ENCODE assay signal across 8 cellular contexts in genomic region chr6:151064248-151064647, GRCh38.
A peak's percentile ranks its signal among the peaks of the same experiment; 100 is the strongest.
DNase-seq lines count a peak whose midpoint lies in the region; ATAC-seq and TF ChIP-seq lines count a peak whose summit lies in the region.
"Not testable (repeated sequence)": the region's sequence is repeated elsewhere in the genome, so short reads cannot be mapped to it uniquely, and the experiment has no call there.

No MANE protein-coding gene starts in this region.

- POLR2A ChIA-PET in HCT116 (lab: Charles Lee): interaction anchor here (1.3 kb wide), 1 partner anchor 261 kb away, joined by 6 read pairs; no protein-coding TSS in a partner anchor
- POLR2A ChIA-PET in SK-N-SH (lab: Yijun Ruan, JAX): not testable (repeated sequence)

- not testable (repeated sequence) for H4K20me1 ChIP-seq in HCT116 (ENCODE audit: insufficient read depth); SK-N-SH (ENCODE audit: insufficient read depth)

- H3K4me3 ChIP-seq in HCT116 (replicated peaks in 1 of 2; ENCODE audit: low read depth in 1 of 2, low read length in 2 of 2); SK-N-SH (ENCODE audit: low read depth in 2 of 2, low read length in 1 of 2); ascending aorta; coronary artery; left ventricle myocardium inferior; ovary; tibial artery: not testable (repeated sequence)

- H3K9me3 ChIP-seq in HCT116 (ENCODE audit: control insufficient read depth in 1 of 2, insufficient read depth in 1 of 2, low read depth in 1 of 2, low read length in 2 of 2); SK-N-SH; ascending aorta; left ventricle myocardium inferior (replicated peaks); ovary; tibial artery: not testable (repeated sequence)

- not testable (repeated sequence) for H3K4me3 Mint-ChIP-seq in mesothelial cell of epicardium

- H3K4me1 Mint-ChIP-seq in mesothelial cell of epicardium: peaks cover 73% of the 10 kb centered on the region

- not testable (repeated sequence) for H3K9me2 ChIP-seq in HCT116 (ENCODE audit: insufficient read depth); SK-N-SH

- not testable (repeated sequence) for TF ChIP-seq EP300 in SK-N-SH (IDR thresholded peaks at IDR 0.05; ENCODE audit: borderline replicate concordance in 1 of 2, low read depth in 1 of 2, low read length in 1 of 2); ovary (IDR thresholded peaks at IDR 0.05)

- not testable (repeated sequence) for H2AFZ ChIP-seq in HCT116 (ENCODE audit: low read depth, low read length, poor library complexity, severe bottlenecking); SK-N-SH (ENCODE audit: low read depth)

- not testable (repeated sequence) for TF ChIP-seq POLR2A in HCT116 (IDR thresholded peaks at IDR 0.05; ENCODE audit: borderline replicate concordance, extremely low read depth, insufficient read depth, insufficient read length); ovary (IDR thresholded peaks at IDR 0.05)

- RAD21 ChIA-PET in HCT116 (lab: Charles Lee; ENCODE audit: low non-redundant PET in 1 of 2, low total read pairs in 2 of 2, uncharacterized antibody in 2 of 2, unreplicated experiment in 2 of 2): not testable (repeated sequence)

- not testable (repeated sequence) for ATAC-seq in HCT116

- H3K27me3 ChIP-seq in HCT116 (ENCODE audit: insufficient read depth, low read length); SK-N-SH (ENCODE audit: insufficient read depth); ascending aorta; left ventricle myocardium inferior (ENCODE audit: low read depth); ovary; tibial artery: not testable (repeated sequence)

- H3K27me3 Mint-ChIP-seq in mesothelial cell of epicardium (ENCODE audit: low read depth): not testable (repeated sequence)

- BruUV-seq in HCT116 (replicated peaks; lab: Mats Ljungman, UMichigan): not testable (repeated sequence)

- not testable (repeated sequence) for H3K36me3 Mint-ChIP-seq in mesothelial cell of epicardium

- not testable (repeated sequence) for DNase-seq in HCT116 (ENCODE audit: low read depth, low spot score); SK-N-SH; ascending aorta (ENCODE audit: low spot score in 2 of 2); coronary artery (ENCODE audit: low spot score); left ventricle myocardium inferior; mesothelial cell of epicardium (ENCODE audit: low spot score in 2 of 2, unreplicated experiment in 2 of 2)
- DNase-seq in ovary: peak in 3 of 5 donors; percentile 14 to 42 (median 21)
- peak in 1 of 2 donors; percentile 51 for DNase-seq in tibial artery

- H3K27ac Mint-ChIP-seq in mesothelial cell of epicardium: peak overlapping the region; percentile 68

- not testable (repeated sequence) for H3K4me2 ChIP-seq in HCT116 (ENCODE audit: low read length); SK-N-SH

- not testable (repeated sequence) for TF ChIP-seq RAD21 in HCT116 (IDR thresholded peaks at IDR 0.05; ENCODE audit: low read depth); SK-N-SH (IDR thresholded peaks at IDR 0.05; ENCODE audit: low read length)

- H3K79me2 ChIP-seq in HCT116 (ENCODE audit: insufficient read depth, low read length): peaks cover 44% of the 10 kb centered on the region
- peaks cover 30% of the 10 kb centered on the region for H3K79me2 ChIP-seq in SK-N-SH (ENCODE audit: insufficient read depth)

- H3K36me3 ChIP-seq in HCT116 (ENCODE audit: control insufficient read depth in 1 of 2, insufficient read depth in 2 of 2, low read length in 2 of 2); ascending aorta; left ventricle myocardium inferior; ovary; tibial artery: not testable (repeated sequence)
- peaks cover 0 to 23% of the 10 kb centered on the region in 2 experiments for H3K36me3 ChIP-seq in SK-N-SH (replicated peaks in 1 of 2; ENCODE audit: control insufficient read depth in 1 of 2, insufficient read depth in 2 of 2, low read length in 1 of 2)

- H3K9ac ChIP-seq in HCT116 (ENCODE audit: low read length) (peak overlapping the region; percentile 54), SK-N-SH (peak overlapping the region; percentile 71; the same call in 1 of the 2 replicates)

- H3F3A ChIP-seq in SK-N-SH (replicated peaks; ENCODE audit: insufficient read depth): peaks cover 64% of the 10 kb centered on the region

- CTCF ChIA-PET in HCT116 (lab: Charles Lee): not testable (repeated sequence)
- CTCF ChIA-PET in SK-N-SH (lab: Yijun Ruan, JAX): interaction anchor here (0.6 to 3.4 kb wide), 4 partner anchors 8 to 1317 kb away, joined by 3 to 12 read pairs (median 6); no protein-coding TSS in a partner anchor

- WGBS in SK-N-SH (ENCODE audit: low lambda C conversion rate): 95% methylated on average over 10 of the region's 10 CpGs
- WGBS in ovary, 3 donors: 43 to 58% (median 46%) methylated on average over 10 of the region's 10 CpGs

- H3K4me1 ChIP-seq in HCT116 (ENCODE audit: control insufficient read depth in 1 of 2, insufficient read depth in 2 of 2, low read length in 2 of 2): peaks cover 84 to 98% of the 10 kb centered on the region in 2 experiments
- peaks cover 20 to 24% of the 10 kb centered on the region in 2 experiments for H3K4me1 ChIP-seq in SK-N-SH (ENCODE audit: control insufficient read depth in 1 of 2, insufficient read depth in 2 of 2, low read depth in 1 of 2, low read length in 1 of 2)
- H3K4me1 ChIP-seq in ascending aorta: peaks cover 8 to 34% of the 10 kb centered on the region in 2 donors
- peaks cover 24% of the 10 kb centered on the region for H3K4me1 ChIP-seq in left ventricle myocardium inferior
- H3K4me1 ChIP-seq in ovary (ENCODE audit: insufficient read depth): peaks cover 18% of the 10 kb centered on the region
- peaks cover 0 to 50% (median 36%) of the 10 kb centered on the region in 4 donors for H3K4me1 ChIP-seq in tibial artery

- not testable (repeated sequence) for H3K9me3 Mint-ChIP-seq in mesothelial cell of epicardium

- intact Hi-C loops in HCT116 (cut with micrococcal nuclease): loop anchor here (5.0 to 10.0 kb wide), 4 partner anchors 63 to 263 kb away; no protein-coding TSS in a partner anchor
- intact Hi-C loops in ascending aorta (cut with DNase I); left ventricle myocardium inferior (cut with micrococcal nuclease); ovary (cut with DNase I); tibial artery (cut with DNase I; ENCODE audit: low total_unique reads): not testable (repeated sequence)

- H3K27ac ChIP-seq in HCT116 (ENCODE audit: low read depth, low read length): peak overlapping the region; percentile 100
- peak overlapping the region; percentile 77 to 98; a peak in 3 of 4 replicates for H3K27ac ChIP-seq in SK-N-SH (ENCODE audit: low read depth in 2 of 2, low read length in 1 of 2)
- H3K27ac ChIP-seq in ascending aorta: peak overlapping the region; percentile 38 to 54
- peak overlapping the region; percentile 40 to 62 for H3K27ac ChIP-seq in coronary artery
- peak overlapping the region; percentile 55 for H3K27ac ChIP-seq in left ventricle myocardium inferior (replicated peaks)
- H3K27ac ChIP-seq in ovary: peak overlapping the region in 1 of 2 donors; percentile 29
- H3K27ac ChIP-seq in tibial artery: peak overlapping the region; percentile 47 to 75

- TF ChIP-seq CTCF in HCT116 (IDR thresholded peaks at IDR 0.05 in 2 of 3, conservative IDR thresholded peaks at IDR 0.05 in 1 of 3; ENCODE audit: borderline replicate concordance in 1 of 3, insufficient read depth in 1 of 3, low read depth in 2 of 3, low read length in 2 of 3); SK-N-SH (IDR thresholded peaks at IDR 0.05); ascending aorta (IDR thresholded peaks at IDR 0.05); coronary artery (IDR thresholded peaks at IDR 0.05); left ventricle myocardium inferior (IDR thresholded peaks at IDR 0.05; ENCODE audit: borderline replicate concordance); mesothelial cell of epicardium (IDR thresholded peaks at IDR 0.05; ENCODE audit: unreplicated experiment); ovary (IDR thresholded peaks at IDR 0.05); tibial artery (IDR thresholded peaks at IDR 0.05): not testable (repeated sequence)
